Comparison of ENCODE assay signal across 20 cellular contexts in genomic region chr17:73513426-73513825, GRCh38.
"Had no signal": no experiment of that assay in that cellular context is flagged by ENCODE, and none has a peak within 500 bp of the region (broad histone marks: within the 10 kb centered on the region; RNA-seq: fewer than 3 reads in every experiment).

No MANE protein-coding gene starts in this region.

- H3K4me3 ChIP-seq: cardiac muscle cell, mucosa of descending colon, spleen, upper lobe of right lung had no signal

- DNase-seq: activated B cell treated with CpG ODN at 0.5 μM for 24 hours; activated CD4-positive, alpha-beta memory T cell treated with anti-CD3 and anti-CD28 coated beads, Interleukin-2, amount 10 ng/mL, durations not matched to agents 7 days and 5 days; activated CD4-positive, alpha-beta T cell treated with anti-CD3 and anti-CD28 coated beads for 4 hours; activated CD8-positive, alpha-beta memory T cell treated with anti-CD3 and anti-CD28 coated beads, Interleukin-2, amount 10 ng/mL, durations not matched to agents 7 days and 5 days; activated effector memory CD4-positive, alpha-beta T cell treated with anti-CD3 and anti-CD28 coated beads, Interleukin-2, amount 50 U/mL, for 16 hours; activated naive CD4-positive, alpha-beta T cell treated with anti-CD3 and anti-CD28 coated beads, Interleukin-2, amount 50 U/mL, for 16 hours; activated naive CD8-positive, alpha-beta T cell treated with anti-CD3 and anti-CD28 coated beads, Interleukin-2, amount 50 U/mL, for 24 hours; activated T-cell treated with anti-CD3 and anti-CD28 coated beads for 4 hours; cortex of kidney; left ventricle myocardium superior; mammary epithelial cell; nephron progenitor cell; spleen; stimulated activated CD4-positive, alpha-beta T cell treated with anti-CD3 and anti-CD28 coated beads, Interleukin-4, amount 100 ng/mL, for 24 hours; stimulated activated naive CD4-positive, alpha-beta T cell treated with Interleukin-2 at 50 U/mL for 16 hours; SW 1271; T-helper 17 cell; upper lobe of right lung had no signal

- H3K9me3 ChIP-seq: mucosa of descending colon, spleen, upper lobe of right lung had no signal

- H3K27ac ChIP-seq: cardiac muscle cell, spleen, upper lobe of right lung had no signal

- H3K27me3 ChIP-seq: cardiac muscle cell, spleen, upper lobe of right lung had no signal

- H3K4me1 ChIP-seq: upper lobe of right lung had no signal

- ATAC-seq: activated CD8-positive, alpha-beta memory T cell treated with anti-CD3 and anti-CD28 coated beads, Interleukin-2, amount 10 ng/mL, durations not matched to agents 7 days and 5 days; activated naive CD8-positive, alpha-beta T cell treated with anti-CD3 and anti-CD28 coated beads, Interleukin-2, amount 50 U/mL, for 24 hours; left ventricle myocardium superior; mucosa of descending colon; T-helper 17 cell; upper lobe of right lung had no signal

- H3K36me3 ChIP-seq: cardiac muscle cell, spleen, upper lobe of right lung had no signal
